Comparison of ENCODE assay signal across 1 cellular context in genomic region chr16:68113059-68113757, GRCh38.
TF ChIP-seq lines count a peak whose summit lies in the region.

No MANE protein-coding gene starts in this region.

TF ChIP-seq in HepG2, 621 proteins besides CTCF, POLR2A, EP300 and RAD21 (continued from another document and continues in another):
- TF ChIP-seq AHDC1 (CRISPR knock-in tag; IDR thresholded peaks at IDR 0.05; ENCODE audit: borderline replicate concordance) (peak; percentile 76; the same call in 1 of the 2 replicates), PAX8 (CRISPR knock-in tag; IDR thresholded peaks at IDR 0.05; ENCODE audit: borderline replicate concordance) (no peak), ZNF124 (CRISPR knock-in tag; IDR thresholded peaks at IDR 0.05) (no peak), TRAFD1 (CRISPR knock-in tag; IDR thresholded peaks at IDR 0.05; ENCODE audit: borderline replicate concordance) (no peak), ZNF720 (CRISPR knock-in tag; IDR thresholded peaks at IDR 0.05) (no peak), ZNF724P (CRISPR knock-in tag; IDR thresholded peaks at IDR 0.05; ENCODE audit: borderline replicate concordance) (no peak), MAZ (IDR thresholded peaks at IDR 0.05; ENCODE audit: borderline replicate concordance, low read depth, low read length) (no peak), MAZ (CRISPR knock-in tag; IDR thresholded peaks at IDR 0.05; ENCODE audit: low read depth) (peak; percentile 51; the same call in 1 of the 2 replicates), CCDC6 (CRISPR knock-in tag; IDR thresholded peaks at IDR 0.05) (no peak; the same call in 1 of the 2 replicates), ZNF775 (CRISPR knock-in tag; IDR thresholded peaks at IDR 0.05; ENCODE audit: borderline replicate concordance) (peak; percentile 82; the same call in 1 of the 2 replicates), ZNF652 (CRISPR knock-in tag; IDR thresholded peaks at IDR 0.05; ENCODE audit: borderline replicate concordance, low read depth) (no peak), TOPORS (CRISPR knock-in tag; IDR thresholded peaks at IDR 0.05) (no peak), IRX3 (CRISPR knock-in tag; IDR thresholded peaks at IDR 0.05; ENCODE audit: borderline replicate concordance, low read depth) (no peak), XBP1 (CRISPR knock-in tag; IDR thresholded peaks at IDR 0.05) (no peak), ZNF292 (CRISPR knock-in tag; IDR thresholded peaks at IDR 0.05; ENCODE audit: borderline replicate concordance, low read depth) (peak; percentile 64; the same call in 1 of the 2 replicates), ZNF614 (CRISPR knock-in tag; IDR thresholded peaks at IDR 0.05; ENCODE audit: borderline replicate concordance) (peak; percentile 93), RFXANK (CRISPR knock-in tag; IDR thresholded peaks at IDR 0.05) (no peak), THAP11 (CRISPR knock-in tag; IDR thresholded peaks at IDR 0.05) (peak; percentile 82), BORCS8-MEF2B (CRISPR knock-in tag; IDR thresholded peaks at IDR 0.05) (no peak; the same call in 1 of the 2 replicates), PCBP1 (IDR thresholded peaks at IDR 0.05; ENCODE audit: borderline replicate concordance, low read depth, low read length) (no peak), FOXM1 (CRISPR knock-in tag; IDR thresholded peaks at IDR 0.05) (no peak), GATAD2A (CRISPR knock-in tag; IDR thresholded peaks at IDR 0.05) (peak; percentile 99), ZNF563 (CRISPR knock-in tag; IDR thresholded peaks at IDR 0.05) (no peak), SIX1 (CRISPR knock-in tag; IDR thresholded peaks at IDR 0.05; ENCODE audit: borderline replicate concordance) (peak; percentile 85), TCF7L2 (IDR thresholded peaks at IDR 0.05; ENCODE audit: low read depth, low read length) (peak; percentile 87), ZNF343 (CRISPR knock-in tag; IDR thresholded peaks at IDR 0.05) (no peak; the same call in 1 of the 2 replicates), JARID2 (CRISPR knock-in tag; IDR thresholded peaks at IDR 0.05; ENCODE audit: insufficient replicate concordance) (no peak), TAF15 (IDR thresholded peaks at IDR 0.05; ENCODE audit: low read depth, low read length, poor library complexity, severe bottlenecking) (no peak), MYNN (CRISPR knock-in tag; IDR thresholded peaks at IDR 0.05; ENCODE audit: low read depth) (no peak), SIX4 (CRISPR knock-in tag; IDR thresholded peaks at IDR 0.05) (peak; percentile 76; the same call in 1 of the 2 replicates), U2AF1 (optimal IDR thresholded peaks at IDR 0.05; ENCODE audit: low read depth, low read length) (no peak), CREB3 (CRISPR knock-in tag; IDR thresholded peaks at IDR 0.05) (no peak), CAMTA2 (CRISPR knock-in tag; IDR thresholded peaks at IDR 0.05; ENCODE audit: borderline replicate concordance) (no peak), ARNT2 (CRISPR knock-in tag; IDR thresholded peaks at IDR 0.05; ENCODE audit: low read depth) (0 out of 2 replicates have a peak, but pooled peaks have one; percentile 65), SMAD1 (CRISPR knock-in tag; IDR thresholded peaks at IDR 0.05; ENCODE audit: borderline replicate concordance, low read depth) (no peak), ZNF205 (CRISPR knock-in tag; IDR thresholded peaks at IDR 0.05) (no peak; the same call in none of the 2 replicates), ZNF580 (CRISPR knock-in tag; IDR thresholded peaks at IDR 0.05; ENCODE audit: borderline replicate concordance, low read depth) (no peak), CEBPZ (IDR thresholded peaks at IDR 0.05; ENCODE audit: low read length) (no peak), NAIF1 (CRISPR knock-in tag; IDR thresholded peaks at IDR 0.05; ENCODE audit: borderline replicate concordance) (no peak), ZNF274 (CRISPR knock-in tag; IDR thresholded peaks at IDR 0.05) (no peak; the same call in 1 of the 2 replicates), ZNF678 (CRISPR knock-in tag; IDR thresholded peaks at IDR 0.05) (no peak), GABPB1 (CRISPR knock-in tag; IDR thresholded peaks at IDR 0.05) (no peak; the same call in 1 of the 2 replicates), USF2 (IDR thresholded peaks at IDR 0.05; ENCODE audit: low read depth, low read length) (no peak), USF2 (CRISPR knock-in tag; IDR thresholded peaks at IDR 0.05; ENCODE audit: borderline replicate concordance) (no peak), ZFP62 (CRISPR knock-in tag; IDR thresholded peaks at IDR 0.05) (no peak)
- TF ChIP-seq, protein P1, sequence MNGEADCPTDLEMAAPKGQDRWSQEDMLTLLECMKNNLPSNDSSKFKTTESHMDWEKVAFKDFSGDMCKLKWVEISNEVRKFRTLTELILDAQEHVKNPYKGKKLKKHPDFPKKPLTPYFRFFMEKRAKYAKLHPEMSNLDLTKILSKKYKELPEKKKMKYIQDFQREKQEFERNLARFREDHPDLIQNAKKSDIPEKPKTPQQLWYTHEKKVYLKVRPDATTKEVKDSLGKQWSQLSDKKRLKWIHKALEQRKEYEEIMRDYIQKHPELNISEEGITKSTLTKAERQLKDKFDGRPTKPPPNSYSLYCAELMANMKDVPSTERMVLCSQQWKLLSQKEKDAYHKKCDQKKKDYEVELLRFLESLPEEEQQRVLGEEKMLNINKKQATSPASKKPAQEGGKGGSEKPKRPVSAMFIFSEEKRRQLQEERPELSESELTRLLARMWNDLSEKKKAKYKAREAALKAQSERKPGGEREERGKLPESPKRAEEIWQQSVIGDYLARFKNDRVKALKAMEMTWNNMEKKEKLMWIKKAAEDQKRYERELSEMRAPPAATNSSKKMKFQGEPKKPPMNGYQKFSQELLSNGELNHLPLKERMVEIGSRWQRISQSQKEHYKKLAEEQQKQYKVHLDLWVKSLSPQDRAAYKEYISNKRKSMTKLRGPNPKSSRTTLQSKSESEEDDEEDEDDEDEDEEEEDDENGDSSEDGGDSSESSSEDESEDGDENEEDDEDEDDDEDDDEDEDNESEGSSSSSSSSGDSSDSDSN (CRISPR knock-in tag; IDR thresholded peaks at IDR 0.05) = 0 out of 2 replicates have a peak, but pooled peaks have one; percentile 19
- TF ChIP-seq, protein P2, sequence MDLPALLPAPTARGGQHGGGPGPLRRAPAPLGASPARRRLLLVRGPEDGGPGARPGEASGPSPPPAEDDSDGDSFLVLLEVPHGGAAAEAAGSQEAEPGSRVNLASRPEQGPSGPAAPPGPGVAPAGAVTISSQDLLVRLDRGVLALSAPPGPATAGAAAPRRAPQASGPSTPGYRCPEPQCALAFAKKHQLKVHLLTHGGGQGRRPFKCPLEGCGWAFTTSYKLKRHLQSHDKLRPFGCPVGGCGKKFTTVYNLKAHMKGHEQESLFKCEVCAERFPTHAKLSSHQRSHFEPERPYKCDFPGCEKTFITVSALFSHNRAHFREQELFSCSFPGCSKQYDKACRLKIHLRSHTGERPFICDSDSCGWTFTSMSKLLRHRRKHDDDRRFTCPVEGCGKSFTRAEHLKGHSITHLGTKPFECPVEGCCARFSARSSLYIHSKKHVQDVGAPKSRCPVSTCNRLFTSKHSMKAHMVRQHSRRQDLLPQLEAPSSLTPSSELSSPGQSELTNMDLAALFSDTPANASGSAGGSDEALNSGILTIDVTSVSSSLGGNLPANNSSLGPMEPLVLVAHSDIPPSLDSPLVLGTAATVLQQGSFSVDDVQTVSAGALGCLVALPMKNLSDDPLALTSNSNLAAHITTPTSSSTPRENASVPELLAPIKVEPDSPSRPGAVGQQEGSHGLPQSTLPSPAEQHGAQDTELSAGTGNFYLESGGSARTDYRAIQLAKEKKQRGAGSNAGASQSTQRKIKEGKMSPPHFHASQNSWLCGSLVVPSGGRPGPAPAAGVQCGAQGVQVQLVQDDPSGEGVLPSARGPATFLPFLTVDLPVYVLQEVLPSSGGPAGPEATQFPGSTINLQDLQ (CRISPR knock-in tag; IDR thresholded peaks at IDR 0.05) = no peak
